In genomic region chr19:35901055-35901644, GRCh38 we compare ENCODE assay signal across 8 cellular contexts. TPM values are rescaled to one million over a fixed set of nuclear protein-coding genes. Genes with fewer than 3 reads are reported as not detected.
DNase-seq lines count a peak whose midpoint lies in the region; ATAC-seq lines count a peak whose summit lies in the region.

No MANE protein-coding gene starts in this region.

- no peak overlapping the region for H2BK120ac ChIP-seq in mesenchymal stem cell (ENCODE audit: low read depth, low read length)

- no peak overlapping the region for H3K18ac ChIP-seq in mesenchymal stem cell (ENCODE audit: low read depth in 1 of 2, low read length in 2 of 2)

- H2BK5ac ChIP-seq in mesenchymal stem cell (ENCODE audit: low read depth, low read length, poor library complexity, severe bottlenecking): no peak overlapping the region

- H3K27ac ChIP-seq in mesenchymal stem cell (ENCODE audit: low read length, poor library complexity, severe bottlenecking): peak overlapping the region; percentile 48

- H3K9ac ChIP-seq in mesenchymal stem cell (ENCODE audit: low read length): peak overlapping the region; percentile 92

- H3K14ac ChIP-seq in mesenchymal stem cell (ENCODE audit: low read length in 2 of 2): no peak overlapping the region

- peaks cover 26% of the 10 kb centered on the region for H3K79me1 ChIP-seq in mesenchymal stem cell (replicated peaks; ENCODE audit: low read length, poor library complexity, severe bottlenecking)

- H2BK15ac ChIP-seq in mesenchymal stem cell (ENCODE audit: low read depth, poor library complexity, severe bottlenecking): no peak overlapping the region

- H3K36me3 ChIP-seq in mesenchymal stem cell (ENCODE audit: control insufficient read depth in 1 of 2, insufficient read depth in 2 of 2, low read depth in 1 of 2, low read length in 2 of 2): peaks cover 13 to 16% of the 10 kb centered on the region in 2 experiments

- H3K4me1 ChIP-seq in mesenchymal stem cell (ENCODE audit: control insufficient read depth, insufficient read depth, low read depth, low read length): peaks cover 31% of the 10 kb centered on the region

- WGBS in mesenchymal stem cell: 72% methylated on average over 2 of the region's 2 CpGs

- H2AFZ ChIP-seq in mesenchymal stem cell (ENCODE audit: low read depth, low read length): no peak overlapping the region

- peak overlapping the region; percentile 69 for H4K91ac ChIP-seq in mesenchymal stem cell (ENCODE audit: low read length)

- ATAC-seq in GM21619 (IDR thresholded peaks at IDR 0.05; ENCODE audit: unreplicated experiment) (no peak), GM21526 (IDR thresholded peaks at IDR 0.05; ENCODE audit: low FRiP score, unreplicated experiment) (no peak), left lobe of liver (no peak), GM21723 (IDR thresholded peaks at IDR 0.05; ENCODE audit: unreplicated experiment) (no peak)

- no peaks in the 10 kb centered on the region for H3K9me3 ChIP-seq in mesenchymal stem cell (ENCODE audit: control insufficient read depth, low read length)

- no peak overlapping the region for H3K23ac ChIP-seq in mesenchymal stem cell (ENCODE audit: low read length in 2 of 2)

- H2BK12ac ChIP-seq in mesenchymal stem cell (ENCODE audit: low read length in 2 of 2): no peak overlapping the region

- H3K4ac ChIP-seq in mesenchymal stem cell (ENCODE audit: low read depth in 1 of 2, low read length in 2 of 2): no peak overlapping the region

- H4K8ac ChIP-seq in mesenchymal stem cell (ENCODE audit: low read length): peak overlapping the region; percentile 93

- H3K4me2 ChIP-seq in mesenchymal stem cell (ENCODE audit: low read length, poor library complexity, severe bottlenecking): no peak overlapping the region

- H3K27me3 ChIP-seq in mesenchymal stem cell (ENCODE audit: control insufficient read depth in 1 of 2, insufficient read depth in 1 of 2, low read length in 2 of 2): no peaks in the 10 kb centered on the region

- peak overlapping the region in 1 of 2 experiments; percentile 93 for H3K4me3 ChIP-seq in mesenchymal stem cell (ENCODE audit: insufficient read depth in 1 of 2, low read depth in 1 of 2, low read length in 2 of 2)

- no peak overlapping the region for H2AK5ac ChIP-seq in mesenchymal stem cell (ENCODE audit: low read length, severe bottlenecking)

- DNase-seq in AG08396 (ENCODE audit: low spot score) (peak; percentile 82), HS-5 (ENCODE audit: low read depth) (peak; percentile 49), astrocyte of the hippocampus (ENCODE audit: low read depth, low spot score) (peak; percentile 62), mesenchymal stem cell (peak; percentile 68), left lobe of liver (ENCODE audit: low spot score) (no peak)

RNA-seq across cellular contexts. Expression of gene NFKBID, which starts 0.8 kb away (rescaled TPM):
- 4.7 TPM for polyA plus RNA-seq in mesenchymal stem cell (2013, experiment 1 of 2)
- polyA plus RNA-seq in mesenchymal stem cell (2013, experiment 2 of 2): 4.1 TPM
- total RNA-seq in left lobe of liver: 2.3 TPM

RNA-seq across cellular contexts. Expression of gene HCST, which starts 1.2 kb away (rescaled TPM):
- polyA plus RNA-seq in mesenchymal stem cell (2013, experiment 1 of 2): 1.4 TPM
- 1.4 TPM for polyA plus RNA-seq in mesenchymal stem cell (2013, experiment 2 of 2)
- 1.8 TPM for total RNA-seq in left lobe of liver

RNA-seq across cellular contexts. Expression of gene TYROBP, which starts 6.9 kb away (rescaled TPM):
- 0.80 TPM for polyA plus RNA-seq in mesenchymal stem cell (2013, experiment 1 of 2)
- polyA plus RNA-seq in mesenchymal stem cell (2013, experiment 2 of 2): 0.53 TPM
- total RNA-seq in left lobe of liver: 20.2 TPM

RNA-seq across cellular contexts. Expression of gene APLP1, which starts 32.8 kb away (rescaled TPM):
- 14.1 TPM for polyA plus RNA-seq in mesenchymal stem cell (2013, experiment 1 of 2)
- 14.4 TPM for polyA plus RNA-seq in mesenchymal stem cell (2013, experiment 2 of 2)
- total RNA-seq in left lobe of liver: 0.40 TPM

RNA-seq across cellular contexts. Expression of gene LRFN3, which starts 35.0 kb away (rescaled TPM):
- polyA plus RNA-seq in mesenchymal stem cell (2013, experiment 1 of 2): 17.0 TPM
- polyA plus RNA-seq in mesenchymal stem cell (2013, experiment 2 of 2): 16.1 TPM
- total RNA-seq in left lobe of liver: 8.4 TPM
